Comparison of ENCODE assay signal across 8 cellular contexts in the genomic region with DNA sequence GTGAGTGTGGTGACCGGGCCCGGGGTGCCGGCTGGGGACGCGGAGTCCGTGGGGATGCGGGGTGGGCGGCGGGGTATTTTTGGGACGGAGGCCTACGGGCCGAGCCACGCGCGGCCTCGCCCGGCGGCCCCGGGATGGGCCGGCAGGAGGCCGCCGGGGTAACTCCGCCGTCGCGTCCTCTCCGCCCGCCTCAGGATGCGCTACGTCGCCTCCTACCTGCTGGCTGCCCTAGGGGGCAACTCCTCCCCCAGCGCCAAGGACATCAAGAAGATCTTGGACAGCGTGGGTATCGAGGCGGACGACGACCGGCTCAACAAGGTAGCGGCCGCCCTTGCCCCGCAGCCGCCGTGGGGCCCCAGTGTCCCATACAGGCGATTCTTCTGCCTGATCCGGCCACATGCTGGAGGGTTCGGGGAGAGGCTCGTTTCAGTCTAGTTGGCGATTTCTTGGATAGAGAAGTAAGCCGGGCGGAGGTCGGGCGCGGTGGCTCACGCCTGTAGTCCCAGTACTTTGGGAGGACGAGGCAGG.
DNase-seq lines count a peak whose midpoint lies in the region; ATAC-seq lines count a peak whose summit lies in the region.

No MANE protein-coding gene starts in this region.

- peak overlapping the region; percentile 97 for H3K9ac ChIP-seq in HUES6 (ENCODE audit: low read length)
- peak overlapping the region; percentile 98 for H3K9ac ChIP-seq in muscle layer of colon (ENCODE audit: low read length)

- H3K27ac ChIP-seq in HUES6 (ENCODE audit: low read depth, low read length) (peak overlapping the region; percentile 99), caudate nucleus (ENCODE audit: low read depth, low read length) (peak overlapping the region; percentile 99), muscle layer of colon (ENCODE audit: low read depth, low read length) (peak overlapping the region; percentile 89)

- H3K36me3 ChIP-seq in HUES6 (ENCODE audit: control insufficient read depth, insufficient read depth, low read length) (peaks cover 33% of the 10 kb centered on the region), muscle layer of colon (ENCODE audit: insufficient read depth, low read length) (peaks cover 26% of the 10 kb centered on the region)

- peak; percentile 14 for ATAC-seq in GM18511 (IDR thresholded peaks at IDR 0.05; ENCODE audit: unreplicated experiment)
- ATAC-seq in GM18519 (IDR thresholded peaks at IDR 0.05; ENCODE audit: low FRiP score, unreplicated experiment), result no peak

- no peaks in the 10 kb centered on the region for H3K27me3 ChIP-seq in HUES6 (ENCODE audit: control insufficient read depth, insufficient read depth, low read length)
- H3K27me3 ChIP-seq in muscle layer of colon (ENCODE audit: control insufficient read depth in 1 of 2, insufficient read depth in 2 of 2, low read length in 2 of 2), result no peaks in the 10 kb centered on the region

- H3K4me1 ChIP-seq in HUES6 (ENCODE audit: control insufficient read depth, insufficient read depth, low read length) (peaks cover 11% of the 10 kb centered on the region), muscle layer of colon (ENCODE audit: insufficient read depth, low read length) (peaks cover 22% of the 10 kb centered on the region)

- no peak for DNase-seq in caudate nucleus (lab: John Stamatoyannopoulos, UW)
- no peak for DNase-seq in activated effector memory CD4-positive, alpha-beta T cell treated with anti-CD3 and anti-CD28 coated beads, Interleukin-2, amount 50 U/mL, for 16 hours
- DNase-seq in NOMO-1 treated with DMSO at 0.1 percent for 48 hours (lab: John Stamatoyannopoulos, UW; ENCODE audit: unreplicated experiment), result no peak
- DNase-seq in DMS153 (lab: John Stamatoyannopoulos, UW), result no peak

- no peaks in the 10 kb centered on the region for H3K9me3 ChIP-seq in HUES6 (ENCODE audit: control insufficient read depth, insufficient read depth, low read depth, low read length)
- no peaks in the 10 kb centered on the region for H3K9me3 ChIP-seq in muscle layer of colon (ENCODE audit: low read length)

- H3K4me3 ChIP-seq in HUES6 (ENCODE audit: low read depth, low read length) (peak overlapping the region; percentile 93), muscle layer of colon (ENCODE audit: low read depth in 1 of 2, low read length in 2 of 2) (peak overlapping the region; percentile 78 to 82)
